Comparison of ENCODE assay signal across 8 cellular contexts in the genomic region with DNA sequence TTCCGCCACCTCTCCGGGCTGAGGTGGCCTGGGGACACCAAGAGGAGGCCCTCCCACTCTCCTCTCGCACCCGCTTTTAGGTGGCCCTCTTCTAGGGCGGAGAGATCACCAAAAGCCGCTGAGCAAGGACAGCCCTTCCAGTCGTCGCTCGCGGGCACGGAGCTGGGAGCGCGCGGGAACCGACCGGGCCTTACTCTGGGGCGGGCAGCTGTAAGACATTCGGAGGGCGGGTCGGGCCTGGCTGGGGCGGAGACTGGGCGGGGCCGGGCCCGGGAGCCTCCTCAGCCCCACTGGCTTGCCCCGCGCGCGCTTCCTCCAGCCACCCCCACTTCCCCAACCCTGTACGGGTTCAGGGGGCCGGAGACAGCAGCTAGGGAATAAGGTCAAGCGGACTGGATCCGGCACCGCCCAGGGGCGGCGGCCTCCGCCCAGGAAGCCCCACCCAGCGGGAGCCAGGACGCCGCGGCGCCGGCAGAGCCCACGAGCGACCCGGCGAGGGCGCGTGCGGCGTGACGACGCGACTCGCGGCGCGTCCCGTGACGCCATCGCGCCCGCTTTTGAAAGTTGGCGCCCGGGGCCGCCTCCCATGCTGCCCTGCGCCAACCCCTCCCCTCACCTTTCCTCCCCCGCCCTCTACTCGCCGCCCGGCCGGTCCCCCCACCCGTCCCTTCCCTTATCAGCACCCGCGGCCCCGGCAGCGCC. TPM values are rescaled to one million over a fixed set of nuclear protein-coding genes. Genes with fewer than 3 reads are reported as not detected.
DNase-seq lines count a peak whose midpoint lies in the region; ATAC-seq, FAIRE-seq and TF ChIP-seq lines count a peak whose summit lies in the region.

No MANE protein-coding gene starts in this region.

- no CpG with 5 or more reads among the region's 76 CpGs for WGBS in H9 (ENCODE audit: extremely low coverage, insufficient read length, low lambda C conversion rate)

- H3K4me2 ChIP-seq in H9 (ENCODE audit: insufficient read depth, insufficient read length, low read length): peak overlapping the region; percentile 81
- peak overlapping the region; percentile 89 for H3K4me2 ChIP-seq in Loucy (ENCODE audit: low read depth, low read length, poor library complexity, severe bottlenecking)

- H3K4ac ChIP-seq in H9 (ENCODE audit: low read depth, low read length): no peak overlapping the region

- peak; percentile 50 for FAIRE-seq in G401.6 (lab: Jason Lieb, UNC)

- no peak overlapping the region for H2BK15ac ChIP-seq in H9 (ENCODE audit: low read depth, low read length)

- H3K79me2 ChIP-seq in H9 (ENCODE audit: insufficient read depth, low read length) (peaks cover 25% of the 10 kb centered on the region; the same call in 1 of the 2 replicates), Loucy (ENCODE audit: insufficient read depth, low read length) (peaks cover 88% of the 10 kb centered on the region)

- no peak overlapping the region for H2AK5ac ChIP-seq in H9 (ENCODE audit: insufficient read length, low read length)

- H3K14ac ChIP-seq in H9 (ENCODE audit: insufficient read depth, low read length): peak overlapping the region; percentile 76

- no peak overlapping the region for H2BK5ac ChIP-seq in H9 (ENCODE audit: insufficient read length, low read length)

- peaks cover 17 to 23% of the 10 kb centered on the region in 2 experiments for H3K4me1 Mint-ChIP-seq in H9

- H3K23ac ChIP-seq in H9 (ENCODE audit: insufficient read length, low read depth, low read length): no peak overlapping the region

- no peaks in the 10 kb centered on the region for H3K79me1 ChIP-seq in H9 (ENCODE audit: insufficient read depth, low read depth, low read length, poor library complexity, severe bottlenecking)

- no peaks in the 10 kb centered on the region for H3K27me3 ChIP-seq in H9 (ENCODE audit: insufficient read depth, low read length)
- peaks cover 8% of the 10 kb centered on the region for H3K27me3 ChIP-seq in Loucy (ENCODE audit: insufficient read depth, low read length, poor library complexity, severe bottlenecking)
- H3K27me3 ChIP-seq in foreskin keratinocyte: no peaks in the 10 kb centered on the region
- H3K27me3 ChIP-seq in neuron (ENCODE audit: insufficient read depth, low read length): no peaks in the 10 kb centered on the region
- no peaks in the 10 kb centered on the region for H3K27me3 ChIP-seq in stomach smooth muscle (ENCODE audit: control insufficient read depth in 1 of 2, insufficient read depth in 2 of 2, low read length in 2 of 2)

- no peak overlapping the region for H2BK120ac ChIP-seq in H9 (ENCODE audit: low read depth, low read length, poor library complexity, severe bottlenecking)

- H4K20me1 ChIP-seq in H9 (ENCODE audit: control insufficient read depth, insufficient read depth, insufficient read length) (no peaks in the 10 kb centered on the region), Loucy (ENCODE audit: insufficient read depth, low read length, poor library complexity, severe bottlenecking) (peaks cover 37% of the 10 kb centered on the region)

- H3K23me2 ChIP-seq in H9 (ENCODE audit: insufficient read length, low read depth, low read length, poor library complexity, severe bottlenecking): peaks cover 12% of the 10 kb centered on the region

- H3K9me2 ChIP-seq in Loucy (replicated peaks; ENCODE audit: low read depth, low read length): no peaks in the 10 kb centered on the region

- no peak overlapping the region for H2BK20ac ChIP-seq in H9 (ENCODE audit: low read depth, low read length, poor library complexity, severe bottlenecking)

- peak overlapping the region; percentile 58 to 86 (median 82); a peak in 4 of 7 replicates for H3K27ac Mint-ChIP-seq in H9

- 0 out of 2 replicates have a peak, but pooled peaks cover 3% of the 10 kb centered on the region for H3K4me1 ChIP-seq in H9 (ENCODE audit: insufficient read depth, low read length)
- H3K4me1 ChIP-seq in Loucy (ENCODE audit: insufficient read depth, low read length, poor library complexity, severe bottlenecking): peaks cover 33% of the 10 kb centered on the region
- peaks cover 12% of the 10 kb centered on the region for H3K4me1 ChIP-seq in foreskin keratinocyte
- peaks cover 19% of the 10 kb centered on the region for H3K4me1 ChIP-seq in neuron (ENCODE audit: insufficient read depth, low read length)
- H3K4me1 ChIP-seq in stomach smooth muscle (ENCODE audit: control insufficient read depth, insufficient read depth, low read length): peaks cover 8% of the 10 kb centered on the region

- DNase-seq in H9 (peak; percentile 94), SHP77 treated with DMSO at 0.1 percent for 48 hours (lab: John Stamatoyannopoulos, UW) (peak; percentile 87), activated gamma-delta T cell treated with Interleukin-2 at 50 U/mL for 16 hours (peak; percentile 96), foreskin keratinocyte (peak; percentile 89 to 93)

- H2BK12ac ChIP-seq in H9 (ENCODE audit: insufficient read length, low read depth, low read length): no peak overlapping the region

- H3K9me3 Mint-ChIP-seq in H9: no peaks in the 10 kb centered on the region

- H4K8ac ChIP-seq in H9 (replicated peaks; ENCODE audit: insufficient read length, low read depth, low read length): no peak overlapping the region

- peak overlapping the region; percentile 88 for H3K4me3 Mint-ChIP-seq in H9

- H3K36me3 ChIP-seq in Loucy (ENCODE audit: insufficient read depth, low read length): no peaks in the 10 kb centered on the region
- peaks cover 2% of the 10 kb centered on the region for H3K36me3 ChIP-seq in neuron (ENCODE audit: insufficient read depth, low read length)
- no peaks in the 10 kb centered on the region for H3K36me3 ChIP-seq in stomach smooth muscle (ENCODE audit: control insufficient read depth in 2 of 2, insufficient read depth in 2 of 2, low read length in 2 of 2)

- H3K4me3 ChIP-seq in Loucy (ENCODE audit: low read length, poor library complexity, severe bottlenecking) (peak overlapping the region; percentile 83), neuron (ENCODE audit: low read length) (peak overlapping the region; percentile 65), stomach smooth muscle (ENCODE audit: low read length in 2 of 2) (peak overlapping the region; percentile 66 to 83)

- H3K18ac ChIP-seq in H9 (ENCODE audit: insufficient read length, low read depth, low read length): peak overlapping the region; percentile 73

- H3F3A ChIP-seq in Loucy (ENCODE audit: low read depth): peaks cover 8% of the 10 kb centered on the region; the same call in 1 of the 2 replicates

- H4K91ac ChIP-seq in H9 (ENCODE audit: insufficient read length, low read depth, low read length): no peak overlapping the region

- ATAC-seq in foreskin keratinocyte: peak; percentile 83

- H3K56ac ChIP-seq in H9 (ENCODE audit: insufficient read length, low read depth, low read length): no peak overlapping the region

- no peak overlapping the region for H2AFZ ChIP-seq in H9 (ENCODE audit: low read length)
- no peak overlapping the region for H2AFZ ChIP-seq in Loucy (ENCODE audit: low read length)
- peak overlapping the region; percentile 8 for H2AFZ ChIP-seq in neuron (ENCODE audit: low read depth, low read length)

- H4K5ac ChIP-seq in H9 (ENCODE audit: insufficient read length, low read depth, low read length): no peak overlapping the region

- no peak overlapping the region for H3T11ph ChIP-seq in H9 (ENCODE audit: low read length)

- H3K9me3 ChIP-seq in H9 (ENCODE audit: control insufficient read depth, low read depth, low read length) (no peaks in the 10 kb centered on the region), Loucy (ENCODE audit: insufficient read depth, low read depth, low read length) (no peaks in the 10 kb centered on the region), neuron (ENCODE audit: low read length) (no peaks in the 10 kb centered on the region), stomach smooth muscle (ENCODE audit: control insufficient read depth in 2 of 2, low read length in 2 of 2) (no peaks in the 10 kb centered on the region)

- H3K27me3 Mint-ChIP-seq in H9 (ENCODE audit: low read depth): no peaks in the 10 kb centered on the region

- H3K27ac ChIP-seq in H9 (ENCODE audit: insufficient read length, low read depth, low read length) (no peak overlapping the region), foreskin keratinocyte (peak overlapping the region; percentile 93), stomach smooth muscle (ENCODE audit: low read length) (peak overlapping the region; percentile 86)

- peak overlapping the region; percentile 59 for H3K9ac ChIP-seq in H9 (ENCODE audit: extremely low read depth, insufficient read length, low read length)
- peak overlapping the region; percentile 98 for H3K9ac ChIP-seq in Loucy (ENCODE audit: low read depth, low read length, poor library complexity, severe bottlenecking)
- peak overlapping the region; percentile 76 to 83 for H3K9ac ChIP-seq in stomach smooth muscle (ENCODE audit: low read length in 2 of 2)

- peaks cover 0 to 12% (median 4%) of the 10 kb centered on the region in 3 experiments; a peak in 3 of 7 replicates for H3K36me3 Mint-ChIP-seq in H9 (ENCODE audit: insufficient read depth in 1 of 3, low read depth in 3 of 3)

- TF ChIP-seq CTCF in H9 (conservative IDR thresholded peaks at IDR 0.05) (no peak), Loucy (conservative IDR thresholded peaks at IDR 0.05; ENCODE audit: low read length) (no peak), foreskin keratinocyte (conservative IDR thresholded peaks at IDR 0.05) (no peak)

RNA-seq across cellular contexts. Expression of gene CTCF, which starts 0.4 kb away (rescaled TPM):
- total RNA-seq in H9 (2021) (87.3 and 88.5 TPM in 2 replicates), foreskin keratinocyte (37.0 and 42.9 TPM in 2 replicates)
- polyA plus RNA-seq in foreskin keratinocyte: 17.8 and 22.1 TPM in 2 replicates

RNA-seq across cellular contexts. Expression of gene RIPOR1, which starts 33.3 kb away (rescaled TPM):
- total RNA-seq in H9 (2021) (10.0 and 14.3 TPM in 2 replicates), foreskin keratinocyte (31.6 and 32.0 TPM in 2 replicates)
- 29.3 and 29.9 TPM in 2 replicates for polyA plus RNA-seq in foreskin keratinocyte
